ENCODE assay signal across 19 cellular contexts in the genomic region with DNA sequence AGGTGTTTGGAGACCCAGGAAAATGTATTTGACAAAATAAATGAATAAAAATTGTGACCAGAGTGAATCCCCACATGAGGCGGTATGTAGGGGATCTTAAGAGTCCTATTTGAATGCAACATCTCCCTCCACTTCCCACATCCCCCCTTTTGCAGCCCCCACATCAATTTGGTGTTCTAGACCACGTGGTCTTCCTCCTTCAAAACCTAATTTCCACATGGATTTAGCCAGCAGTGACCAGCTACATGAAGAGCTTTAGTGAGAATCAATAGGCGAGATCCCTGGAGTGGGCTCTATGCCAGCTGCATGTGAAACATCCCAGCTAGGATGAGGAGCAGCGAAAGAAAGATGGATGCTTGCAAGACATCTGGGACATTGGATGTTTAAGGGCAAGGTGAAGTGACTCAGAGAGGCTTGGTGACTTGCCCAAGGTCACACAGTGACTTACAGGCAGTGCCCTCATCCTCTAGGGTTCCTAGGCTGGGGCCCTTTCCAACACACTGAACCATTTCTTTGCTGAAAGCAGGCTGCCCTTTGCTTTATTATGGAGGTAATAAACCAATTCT. TPM values are rescaled to one million over a fixed set of nuclear protein-coding genes. Genes with fewer than 3 reads are reported as not detected.
"Had no signal": no experiment of that assay in that cellular context is flagged by ENCODE, and none has a peak within 500 bp of the region (broad histone marks: within the 10 kb centered on the region; RNA-seq: fewer than 3 reads in every experiment).

No MANE protein-coding gene starts in this region.

- H3K36me3 ChIP-seq: colonic mucosa, neutrophil, suprapubic skin had no signal

- H3K4me3 ChIP-seq: colonic mucosa, mucosa of descending colon, suprapubic skin had no signal

- H3K9me3 Mint-ChIP-seq: activated naive CD4-positive, alpha-beta T cell treated with anti-CD3 and anti-CD28 coated beads, Interleukin-2, amount 50 U/mL, for 24 hours; naive thymus-derived CD8-positive, alpha-beta T cell had no signal

- H3K27ac ChIP-seq: colonic mucosa, neutrophil, parathyroid adenoma, suprapubic skin had no signal

- H3K9ac ChIP-seq: parathyroid adenoma had no signal

- ATAC-seq: activated CD8-positive, alpha-beta memory T cell treated with anti-CD3 and anti-CD28 coated beads, Interleukin-2, amount 10 ng/mL, durations not matched to agents 7 days and 5 days; left lobe of liver; mucosa of descending colon; naive thymus-derived CD8-positive, alpha-beta T cell; SK-N-SH treated with all-trans-retinoic acid at 6 μM for 48 hours; stimulated activated naive CD8-positive, alpha-beta T cell treated with anti-CD3 and anti-CD28 coated beads, Interleukin-15, Interleukin-2, amounts not matched to agents 100 U/mL and 50 U/mL, for 24 hours had no signal

- H3K36me3 Mint-ChIP-seq: activated CD8-positive, alpha-beta memory T cell treated with anti-CD3 and anti-CD28 coated beads, Interleukin-2, amount 10 ng/mL, durations not matched to agents 7 days and 5 days had no signal

- H3K9me3 ChIP-seq: colonic mucosa, mucosa of descending colon, neutrophil, suprapubic skin had no signal

- H3K4me3 Mint-ChIP-seq: activated CD8-positive, alpha-beta memory T cell treated with anti-CD3 and anti-CD28 coated beads, Interleukin-2, amount 10 ng/mL, durations not matched to agents 7 days and 5 days; activated naive CD4-positive, alpha-beta T cell treated with anti-CD3 and anti-CD28 coated beads, Interleukin-2, amount 50 U/mL, for 24 hours; naive thymus-derived CD8-positive, alpha-beta T cell had no signal

- DNase-seq: activated CD4-positive, alpha-beta T cell treated with anti-CD3 and anti-CD28 coated beads, Interleukin-2, amount 50 U/mL, for 48 hours; activated CD8-positive, alpha-beta memory T cell treated with anti-CD3 and anti-CD28 coated beads, Interleukin-2, amount 10 ng/mL, durations not matched to agents 7 days and 5 days; activated T-cell treated with anti-CD3 and anti-CD28 coated beads, Interleukin-2, amount 50 U/mL, for 1 hour; colonic mucosa; foreskin melanocyte; mucosa of descending colon; naive thymus-derived CD8-positive, alpha-beta T cell; retina; stimulated activated CD4-positive, alpha-beta T cell treated with anti-CD3 and anti-CD28 coated beads, Interleukin-4, amount 100 ng/mL, for 24 hours; stimulated activated naive CD8-positive, alpha-beta T cell treated with anti-CD3 and anti-CD28 coated beads, Interleukin-15, Interleukin-2, amounts not matched to agents 100 U/mL and 50 U/mL, for 24 hours; T-helper 1 cell; T1000 had no signal

- H3K27me3 Mint-ChIP-seq: activated naive CD4-positive, alpha-beta T cell treated with anti-CD3 and anti-CD28 coated beads, Interleukin-2, amount 50 U/mL, for 24 hours had no signal

- H3K4me1 ChIP-seq: colonic mucosa, parathyroid adenoma had no signal

- H3K79me2 ChIP-seq: parathyroid adenoma had no signal

- H3K27me3 ChIP-seq: colonic mucosa, suprapubic skin had no signal

- H2AFZ ChIP-seq: parathyroid adenoma had no signal

- H3K27ac Mint-ChIP-seq: activated CD8-positive, alpha-beta memory T cell treated with anti-CD3 and anti-CD28 coated beads, Interleukin-2, amount 10 ng/mL, durations not matched to agents 7 days and 5 days; activated naive CD4-positive, alpha-beta T cell treated with anti-CD3 and anti-CD28 coated beads, Interleukin-2, amount 50 U/mL, for 24 hours had no signal

RNA-seq across cellular contexts. Expression of gene TSPAN18, which starts 23.8 kb away (rescaled TPM):
- total RNA-seq: fibroblast of lung had no signal
